18 cellular contexts compared by ENCODE assay signal in genomic region chr13:112062619-112063308, GRCh38. TPM values are rescaled to one million over a fixed set of nuclear protein-coding genes. Genes with fewer than 3 reads are reported as not detected.
A peak's percentile ranks its signal among the peaks of the same experiment; 100 is the strongest.
DNase-seq lines count a peak whose midpoint lies in the region; ATAC-seq and TF ChIP-seq lines count a peak whose summit lies in the region.
"Had no signal": no experiment of that assay in that cellular context is flagged by ENCODE, and none has a peak within 500 bp of the region (broad histone marks: within the 10 kb centered on the region; RNA-seq: fewer than 3 reads in every experiment).

No MANE protein-coding gene starts in this region.

- H3K27ac ChIP-seq in C4-2B: no peak overlapping the region
- no peak overlapping the region for H3K27ac ChIP-seq in H9 (ENCODE audit: insufficient read length, low read depth, low read length)
- no peak overlapping the region for H3K27ac ChIP-seq in CD8-positive, alpha-beta T cell (ENCODE audit: low read depth, low read length)
- H3K27ac ChIP-seq: gastrocnemius medialis, HL-60 had no signal

- no peaks in the 10 kb centered on the region for H3K4me1 ChIP-seq in H9 (ENCODE audit: insufficient read depth, low read length)
- H3K4me1 ChIP-seq in CD8-positive, alpha-beta T cell (ENCODE audit: insufficient read depth, low read length): peaks cover 10% of the 10 kb centered on the region

- no peak overlapping the region for H3K18ac ChIP-seq in H9 (ENCODE audit: insufficient read length, low read depth, low read length)

- no peak overlapping the region for H4K8ac ChIP-seq in H9 (replicated peaks; ENCODE audit: insufficient read length, low read depth, low read length)

- H3K4me3 ChIP-seq in CD8-positive, alpha-beta T cell (ENCODE audit: low read depth, low read length): no peak overlapping the region
- H3K4me3 ChIP-seq: gastrocnemius medialis had no signal

- peak; percentile 75 for DNase-seq in H9
- no peak for DNase-seq in memory B cell (ENCODE audit: low spot score in 2 of 2)
- no peak for DNase-seq in CD8-positive, alpha-beta T cell
- no peak for DNase-seq in T-helper 9 cell
- no peak for DNase-seq in NCI-H1694 treated with DMSO at 0.1 percent for 48 hours (lab: John Stamatoyannopoulos, UW)
- DNase-seq: activated CD4-positive, alpha-beta T cell treated with anti-CD3 and anti-CD28 coated beads, Interleukin-2, amount 50 U/mL, for 1 hour; gastrocnemius medialis; NCI-H1048; NCI-H748 treated with DMSO at 0.1 percent for 48 hours; stimulated activated CD4-positive, alpha-beta T cell treated with anti-CD3 and anti-CD28 coated beads, Interleukin-4, amount 100 ng/mL, for 4 hours had no signal

- H3K9me3 Mint-ChIP-seq in H9: peaks cover 0 to 5% of the 10 kb centered on the region in 2 experiments; a peak in 3 of 5 replicates
- peaks cover 0 to 4% (median 2%) of the 10 kb centered on the region in 5 experiments for H3K9me3 Mint-ChIP-seq in brain
- peaks cover 2% of the 10 kb centered on the region for H3K9me3 Mint-ChIP-seq in memory B cell
- no peaks in the 10 kb centered on the region for H3K9me3 Mint-ChIP-seq in CD8-positive, alpha-beta T cell

- no peak overlapping the region for H2BK5ac ChIP-seq in H9 (ENCODE audit: insufficient read length, low read length)

- no peak overlapping the region for H3K27ac Mint-ChIP-seq in H9
- H3K27ac Mint-ChIP-seq in brain: peak overlapping the region in 2 of 5 experiments; percentile 89 to 95
- H3K27ac Mint-ChIP-seq in memory B cell: no peak overlapping the region
- H3K27ac Mint-ChIP-seq in CD8-positive, alpha-beta T cell: no peak overlapping the region

- H3K36me3 ChIP-seq in CD8-positive, alpha-beta T cell (ENCODE audit: insufficient read depth, low read length): no peaks in the 10 kb centered on the region
- H3K36me3 ChIP-seq: gastrocnemius medialis had no signal

- no peaks in the 10 kb centered on the region for H3K9me3 ChIP-seq in H9 (ENCODE audit: control insufficient read depth, low read depth, low read length)
- H3K9me3 ChIP-seq in CD8-positive, alpha-beta T cell (ENCODE audit: low read length): no peaks in the 10 kb centered on the region
- H3K9me3 ChIP-seq: gastrocnemius medialis had no signal

- H2BK20ac ChIP-seq in H9 (ENCODE audit: low read depth, low read length, poor library complexity, severe bottlenecking): no peak overlapping the region

- no peak overlapping the region for H4K5ac ChIP-seq in H9 (ENCODE audit: insufficient read length, low read depth, low read length)

- H3K27me3 Mint-ChIP-seq in H9 (ENCODE audit: low read depth) (peaks cover 97% of the 10 kb centered on the region), brain (peaks cover 43% of the 10 kb centered on the region), memory B cell (peaks cover 22% of the 10 kb centered on the region)
- H3K27me3 Mint-ChIP-seq in CD8-positive, alpha-beta T cell (ENCODE audit: low read depth): peaks cover 62% of the 10 kb centered on the region

- H2BK12ac ChIP-seq in H9 (ENCODE audit: insufficient read length, low read depth, low read length): no peak overlapping the region

- H3K4me1 Mint-ChIP-seq in H9 (peaks cover 12 to 50% of the 10 kb centered on the region in 2 experiments), brain (peaks cover 73% of the 10 kb centered on the region), memory B cell (no peaks in the 10 kb centered on the region)
- peaks cover 17% of the 10 kb centered on the region for H3K4me1 Mint-ChIP-seq in CD8-positive, alpha-beta T cell (ENCODE audit: low read depth)

- no peaks in the 10 kb centered on the region for H3K79me2 ChIP-seq in H9 (ENCODE audit: insufficient read depth, low read length)

- no peaks in the 10 kb centered on the region for H4K20me1 ChIP-seq in H9 (ENCODE audit: control insufficient read depth, insufficient read depth, insufficient read length)

- no peak overlapping the region for H2BK15ac ChIP-seq in H9 (ENCODE audit: low read depth, low read length)

- no peak overlapping the region for H3K23ac ChIP-seq in H9 (ENCODE audit: insufficient read length, low read depth, low read length)

- no peak overlapping the region for H4K91ac ChIP-seq in H9 (ENCODE audit: insufficient read length, low read depth, low read length)

- peak overlapping the region; percentile 29 to 65 for H3K4me3 Mint-ChIP-seq in H9
- H3K4me3 Mint-ChIP-seq in brain: peak overlapping the region; percentile 34 to 93 (median 64)
- peak overlapping the region; percentile 12 for H3K4me3 Mint-ChIP-seq in memory B cell
- H3K4me3 Mint-ChIP-seq in CD8-positive, alpha-beta T cell: no peak overlapping the region

- no peak overlapping the region for H3T11ph ChIP-seq in H9 (ENCODE audit: low read length)

- ATAC-seq in memory B cell (ENCODE audit: low read depth) (no peak), HG03045 (IDR thresholded peaks at IDR 0.05; ENCODE audit: unreplicated experiment) (no peak)
- ATAC-seq in CD8-positive, alpha-beta T cell: no peak
- ATAC-seq: activated naive CD4-positive, alpha-beta T cell treated with anti-CD3 and anti-CD28 coated beads, Interleukin-2, amount 50 U/mL, for 72 hours; gastrocnemius medialis had no signal

- no CpG with 5 or more reads among the region's 62 CpGs for WGBS in H9 (ENCODE audit: extremely low coverage, insufficient read length, low lambda C conversion rate)

- peaks cover 84% of the 10 kb centered on the region for H3K27me3 ChIP-seq in H9 (ENCODE audit: insufficient read depth, low read length)
- H3K27me3 ChIP-seq in CD8-positive, alpha-beta T cell (ENCODE audit: insufficient read depth, low read length): peaks cover 50% of the 10 kb centered on the region

- peaks cover 0 to 2% (median 0%) of the 10 kb centered on the region in 3 experiments; a peak in 2 of 7 replicates for H3K36me3 Mint-ChIP-seq in H9 (ENCODE audit: insufficient read depth in 1 of 3, low read depth in 3 of 3)
- no peaks in the 10 kb centered on the region for H3K36me3 Mint-ChIP-seq in brain
- peaks cover 2% of the 10 kb centered on the region for H3K36me3 Mint-ChIP-seq in memory B cell
- H3K36me3 Mint-ChIP-seq in CD8-positive, alpha-beta T cell: no peaks in the 10 kb centered on the region

- no peak overlapping the region for H3K4ac ChIP-seq in H9 (ENCODE audit: low read depth, low read length)

- no peak overlapping the region for H3K9ac ChIP-seq in H9 (ENCODE audit: extremely low read depth, insufficient read length, low read length)

- H2AK5ac ChIP-seq in H9 (ENCODE audit: insufficient read length, low read length): no peak overlapping the region

- CTCF ChIA-PET in CD8-positive, alpha-beta T cell (lab: Charles Lee): no interaction called here

- no peak overlapping the region for H2BK120ac ChIP-seq in H9 (ENCODE audit: low read depth, low read length, poor library complexity, severe bottlenecking)

- peak overlapping the region; percentile 40 for H3K4me2 ChIP-seq in H9 (ENCODE audit: insufficient read depth, insufficient read length, low read length)

- TF ChIP-seq CTCF in C4-2B (conservative IDR thresholded peaks at IDR 0.05): peak; percentile 84
- peak; percentile 88 for TF ChIP-seq CTCF in H9 (conservative IDR thresholded peaks at IDR 0.05)
- peak; percentile 63 to 91 for TF ChIP-seq CTCF in brain (conservative IDR thresholded peaks at IDR 0.05)
- no peak for TF ChIP-seq CTCF in CD8-positive, alpha-beta T cell (IDR thresholded peaks at IDR 0.05)

- POLR2A ChIA-PET in CD8-positive, alpha-beta T cell (lab: Charles Lee): no interaction called here

- peaks cover 5% of the 10 kb centered on the region for H3K23me2 ChIP-seq in H9 (ENCODE audit: insufficient read length, low read depth, low read length, poor library complexity, severe bottlenecking)

- no peaks in the 10 kb centered on the region for H3K79me1 ChIP-seq in H9 (ENCODE audit: insufficient read depth, low read depth, low read length, poor library complexity, severe bottlenecking)

- no peak overlapping the region for H3K14ac ChIP-seq in H9 (ENCODE audit: insufficient read depth, low read length)

- no peak overlapping the region for H3K56ac ChIP-seq in H9 (ENCODE audit: insufficient read length, low read depth, low read length)

- no peak overlapping the region for H2AFZ ChIP-seq in H9 (ENCODE audit: low read length)

- intact Hi-C loops in CD8-positive, alpha-beta T cell (cut with DNase I, micrococcal nuclease): no loop called here

RNA-seq across cellular contexts. Expression of gene SOX1, which starts 4.2 kb away (rescaled TPM):
- total RNA-seq in H9 (2021): 0.09 and 0.17 TPM in 2 replicates
- polyA plus RNA-seq in brain (ENCODE audit: insufficient read depth, low read depth, low replicate concordance): 98.5 TPM
- not detected for total RNA-seq in CD8-positive, alpha-beta T cell
- total RNA-seq: activated naive CD4-positive, alpha-beta T cell treated with anti-CD3 and anti-CD28 coated beads, Interleukin-2, amount 50 U/mL, for 72 hours; dermis microvascular lymphatic vessel endothelial cell; gastrocnemius medialis; liver; subcutaneous adipose tissue had no signal
- polyA plus RNA-seq: liver had no signal
